In genomic region chr20:33673115-33673410, GRCh38 we compare ENCODE assay signal across 1 cellular context.
TF ChIP-seq lines count a peak whose summit lies in the region.

No MANE protein-coding gene starts in this region.

TF ChIP-seq in K562, 482 proteins besides CTCF, POLR2A, EP300 and RAD21:
- TF ChIP-seq, protein P1, sequence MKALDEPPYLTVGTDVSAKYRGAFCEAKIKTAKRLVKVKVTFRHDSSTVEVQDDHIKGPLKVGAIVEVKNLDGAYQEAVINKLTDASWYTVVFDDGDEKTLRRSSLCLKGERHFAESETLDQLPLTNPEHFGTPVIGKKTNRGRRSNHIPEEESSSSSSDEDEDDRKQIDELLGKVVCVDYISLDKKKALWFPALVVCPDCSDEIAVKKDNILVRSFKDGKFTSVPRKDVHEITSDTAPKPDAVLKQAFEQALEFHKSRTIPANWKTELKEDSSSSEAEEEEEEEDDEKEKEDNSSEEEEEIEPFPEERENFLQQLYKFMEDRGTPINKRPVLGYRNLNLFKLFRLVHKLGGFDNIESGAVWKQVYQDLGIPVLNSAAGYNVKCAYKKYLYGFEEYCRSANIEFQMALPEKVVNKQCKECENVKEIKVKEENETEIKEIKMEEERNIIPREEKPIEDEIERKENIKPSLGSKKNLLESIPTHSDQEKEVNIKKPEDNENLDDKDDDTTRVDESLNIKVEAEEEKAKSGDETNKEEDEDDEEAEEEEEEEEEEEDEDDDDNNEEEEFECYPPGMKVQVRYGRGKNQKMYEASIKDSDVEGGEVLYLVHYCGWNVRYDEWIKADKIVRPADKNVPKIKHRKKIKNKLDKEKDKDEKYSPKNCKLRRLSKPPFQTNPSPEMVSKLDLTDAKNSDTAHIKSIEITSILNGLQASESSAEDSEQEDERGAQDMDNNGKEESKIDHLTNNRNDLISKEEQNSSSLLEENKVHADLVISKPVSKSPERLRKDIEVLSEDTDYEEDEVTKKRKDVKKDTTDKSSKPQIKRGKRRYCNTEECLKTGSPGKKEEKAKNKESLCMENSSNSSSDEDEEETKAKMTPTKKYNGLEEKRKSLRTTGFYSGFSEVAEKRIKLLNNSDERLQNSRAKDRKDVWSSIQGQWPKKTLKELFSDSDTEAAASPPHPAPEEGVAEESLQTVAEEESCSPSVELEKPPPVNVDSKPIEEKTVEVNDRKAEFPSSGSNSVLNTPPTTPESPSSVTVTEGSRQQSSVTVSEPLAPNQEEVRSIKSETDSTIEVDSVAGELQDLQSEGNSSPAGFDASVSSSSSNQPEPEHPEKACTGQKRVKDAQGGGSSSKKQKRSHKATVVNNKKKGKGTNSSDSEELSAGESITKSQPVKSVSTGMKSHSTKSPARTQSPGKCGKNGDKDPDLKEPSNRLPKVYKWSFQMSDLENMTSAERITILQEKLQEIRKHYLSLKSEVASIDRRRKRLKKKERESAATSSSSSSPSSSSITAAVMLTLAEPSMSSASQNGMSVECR (CRISPR knock-in tag; IDR thresholded peaks at IDR 0.05): 0 out of 2 replicates have a peak, but pooled peaks have one; percentile 28
- TF ChIP-seq, protein P2, sequence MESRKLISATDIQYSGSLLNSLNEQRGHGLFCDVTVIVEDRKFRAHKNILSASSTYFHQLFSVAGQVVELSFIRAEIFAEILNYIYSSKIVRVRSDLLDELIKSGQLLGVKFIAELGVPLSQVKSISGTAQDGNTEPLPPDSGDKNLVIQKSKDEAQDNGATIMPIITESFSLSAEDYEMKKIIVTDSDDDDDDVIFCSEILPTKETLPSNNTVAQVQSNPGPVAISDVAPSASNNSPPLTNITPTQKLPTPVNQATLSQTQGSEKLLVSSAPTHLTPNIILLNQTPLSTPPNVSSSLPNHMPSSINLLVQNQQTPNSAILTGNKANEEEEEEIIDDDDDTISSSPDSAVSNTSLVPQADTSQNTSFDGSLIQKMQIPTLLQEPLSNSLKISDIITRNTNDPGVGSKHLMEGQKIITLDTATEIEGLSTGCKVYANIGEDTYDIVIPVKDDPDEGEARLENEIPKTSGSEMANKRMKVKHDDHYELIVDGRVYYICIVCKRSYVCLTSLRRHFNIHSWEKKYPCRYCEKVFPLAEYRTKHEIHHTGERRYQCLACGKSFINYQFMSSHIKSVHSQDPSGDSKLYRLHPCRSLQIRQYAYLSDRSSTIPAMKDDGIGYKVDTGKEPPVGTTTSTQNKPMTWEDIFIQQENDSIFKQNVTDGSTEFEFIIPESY (CRISPR knock-in tag; IDR thresholded peaks at IDR 0.05): no peak
- TF ChIP-seq MXI1 (IDR thresholded peaks at IDR 0.05; ENCODE audit: low read depth, low read length) (0 out of 2 replicates have a peak, but pooled peaks have one; percentile 8), RAD51 (IDR thresholded peaks at IDR 0.05; ENCODE audit: borderline replicate concordance, low read depth) (no peak), RBFOX2 (IDR thresholded peaks at IDR 0.05; ENCODE audit: low read depth, low read length) (0 out of 2 replicates have a peak, but pooled peaks have one; percentile 9), GATAD2B (IDR thresholded peaks at IDR 0.05; ENCODE audit: borderline replicate concordance) (no peak), PHB (CRISPR knock-in tag; IDR thresholded peaks at IDR 0.05) (no peak), ZNF143 (CRISPR knock-in tag; IDR thresholded peaks at IDR 0.05) (no peak), FUS (optimal IDR thresholded peaks at IDR 0.05; ENCODE audit: low read depth, low read length) (no peak), SAP30 (IDR thresholded peaks at IDR 0.05; ENCODE audit: borderline replicate concordance, insufficient read depth, low read depth, low read length, poor library complexity, severe bottlenecking) (peak; percentile 33)
- TF ChIP-seq, protein P3, sequence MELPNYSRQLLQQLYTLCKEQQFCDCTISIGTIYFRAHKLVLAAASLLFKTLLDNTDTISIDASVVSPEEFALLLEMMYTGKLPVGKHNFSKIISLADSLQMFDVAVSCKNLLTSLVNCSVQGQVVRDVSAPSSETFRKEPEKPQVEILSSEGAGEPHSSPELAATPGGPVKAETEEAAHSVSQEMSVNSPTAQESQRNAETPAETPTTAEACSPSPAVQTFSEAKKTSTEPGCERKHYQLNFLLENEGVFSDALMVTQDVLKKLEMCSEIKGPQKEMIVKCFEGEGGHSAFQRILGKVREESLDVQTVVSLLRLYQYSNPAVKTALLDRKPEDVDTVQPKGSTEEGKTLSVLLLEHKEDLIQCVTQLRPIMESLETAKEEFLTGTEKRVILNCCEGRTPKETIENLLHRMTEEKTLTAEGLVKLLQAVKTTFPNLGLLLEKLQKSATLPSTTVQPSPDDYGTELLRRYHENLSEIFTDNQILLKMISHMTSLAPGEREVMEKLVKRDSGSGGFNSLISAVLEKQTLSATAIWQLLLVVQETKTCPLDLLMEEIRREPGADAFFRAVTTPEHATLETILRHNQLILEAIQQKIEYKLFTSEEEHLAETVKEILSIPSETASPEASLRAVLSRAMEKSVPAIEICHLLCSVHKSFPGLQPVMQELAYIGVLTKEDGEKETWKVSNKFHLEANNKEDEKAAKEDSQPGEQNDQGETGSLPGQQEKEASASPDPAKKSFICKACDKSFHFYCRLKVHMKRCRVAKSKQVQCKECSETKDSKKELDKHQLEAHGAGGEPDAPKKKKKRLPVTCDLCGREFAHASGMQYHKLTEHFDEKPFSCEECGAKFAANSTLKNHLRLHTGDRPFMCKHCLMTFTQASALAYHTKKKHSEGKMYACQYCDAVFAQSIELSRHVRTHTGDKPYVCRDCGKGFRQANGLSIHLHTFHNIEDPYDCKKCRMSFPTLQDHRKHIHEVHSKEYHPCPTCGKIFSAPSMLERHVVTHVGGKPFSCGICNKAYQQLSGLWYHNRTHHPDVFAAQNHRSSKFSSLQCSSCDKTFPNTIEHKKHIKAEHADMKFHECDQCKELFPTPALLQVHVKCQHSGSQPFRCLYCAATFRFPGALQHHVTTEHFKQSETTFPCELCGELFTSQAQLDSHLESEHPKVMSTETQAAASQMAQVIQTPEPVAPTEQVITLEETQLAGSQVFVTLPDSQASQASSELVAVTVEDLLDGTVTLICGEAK (IDR thresholded peaks at IDR 0.05): peak; percentile 17; the same call in 1 of the 2 replicates
- TF ChIP-seq, protein P3 (CRISPR knock-in tag; IDR thresholded peaks at IDR 0.05): no peak
